ENCODE assay signal across 16 cellular contexts in the genomic region with DNA sequence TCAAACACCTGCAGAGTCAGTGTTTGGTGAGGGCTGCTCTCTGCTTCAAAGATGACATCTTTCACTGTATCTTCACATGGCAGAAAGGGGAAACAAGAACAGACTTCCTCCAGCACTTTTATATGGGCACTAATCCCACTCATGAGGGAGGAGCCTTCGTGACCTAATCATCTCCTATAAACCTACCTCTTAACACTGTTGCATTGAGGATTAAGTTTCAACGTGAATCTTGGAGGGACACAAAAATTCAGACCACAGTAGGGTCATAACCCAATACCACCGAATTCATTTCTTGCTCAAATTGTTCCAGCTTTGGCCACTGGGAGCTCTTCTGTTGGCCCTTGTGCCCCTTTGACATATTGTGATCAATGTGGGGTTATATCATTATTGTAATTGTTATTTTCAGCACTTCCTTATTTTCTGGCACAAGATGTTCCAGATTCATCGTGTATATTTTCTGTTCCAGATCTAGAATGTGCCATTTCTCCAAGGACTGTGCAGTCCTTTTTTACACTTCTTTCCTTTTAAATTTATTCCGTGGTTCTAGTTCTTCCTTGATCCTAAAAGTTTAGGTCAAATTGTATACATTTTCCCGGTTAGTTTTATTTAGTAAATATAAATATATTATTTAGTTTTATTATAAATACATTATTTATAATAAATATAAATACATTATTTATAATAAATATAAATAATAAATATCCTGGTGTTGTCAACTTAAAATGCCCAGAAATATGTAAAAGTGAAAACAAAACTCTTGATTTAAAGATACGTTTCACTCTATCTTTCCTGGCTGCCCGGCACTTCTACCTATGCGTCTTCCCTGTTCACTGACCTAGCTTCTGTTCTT. TPM values are rescaled to one million over a fixed set of nuclear protein-coding genes. Genes with fewer than 3 reads are reported as not detected.
A peak's percentile ranks its signal among the peaks of the same experiment; 100 is the strongest.
DNase-seq lines count a peak whose midpoint lies in the region; ATAC-seq, FAIRE-seq and TF ChIP-seq lines count a peak whose summit lies in the region.
"Had no signal": no experiment of that assay in that cellular context is flagged by ENCODE, and none has a peak within 500 bp of the region (broad histone marks: within the 10 kb centered on the region; RNA-seq: fewer than 3 reads in every experiment).

No MANE protein-coding gene starts in this region.

- in situ Hi-C loops in KBM-7 (cut with MboI; ENCODE audit: low pct_unique_long_range_greater_than_20kb, low sequenced_read_pairs): no loop called here

- TF ChIP-seq CTCF in Caco-2 (IDR thresholded peaks at IDR 0.05; ENCODE audit: insufficient read depth in 1 of 2, low read depth in 1 of 2, low read length in 1 of 2, severe bottlenecking in 1 of 2, unreplicated experiment in 1 of 2) (peak; percentile 20 to 47), astrocyte (IDR thresholded peaks at IDR 0.05; ENCODE audit: insufficient read depth, low read depth, low read length) (peak; percentile 21)

- H3K4me3 ChIP-seq in Caco-2 (ENCODE audit: low read depth, low read length) (peak overlapping the region; percentile 53), astrocyte (ENCODE audit: insufficient read depth, low read depth, low read length) (no peak overlapping the region), iPS-20b (ENCODE audit: low read length) (peak overlapping the region; percentile 76), mesenchymal stem cell (ENCODE audit: insufficient read depth in 1 of 2, low read depth in 1 of 2, low read length in 2 of 2) (no peak overlapping the region), small intestine (ENCODE audit: low read depth in 1 of 2, low read length in 2 of 2) (no peak overlapping the region)

- no peak overlapping the region for H4K91ac ChIP-seq in mesenchymal stem cell (ENCODE audit: low read length)

- H3K4me1 Mint-ChIP-seq in Caco-2 (ENCODE audit: low read depth, unreplicated experiment) (peaks cover 22% of the 10 kb centered on the region), astrocyte (ENCODE audit: low read depth, unreplicated experiment) (peaks cover 40% of the 10 kb centered on the region)
- H3K4me1 Mint-ChIP-seq: activated B cell treated with CpG ODN at 0.5 μM for 24 hours had no signal

- no peak overlapping the region for H4K8ac ChIP-seq in mesenchymal stem cell (ENCODE audit: low read length)

- H3K4me3 Mint-ChIP-seq in Caco-2 (ENCODE audit: unreplicated experiment) (peak overlapping the region; percentile 86), astrocyte (ENCODE audit: unreplicated experiment) (peak overlapping the region; percentile 91)
- H3K4me3 Mint-ChIP-seq: activated B cell treated with CpG ODN at 0.5 μM for 24 hours had no signal

- no peak for ATAC-seq in HG02642 (IDR thresholded peaks at IDR 0.05; ENCODE audit: poor library complexity, unreplicated experiment)
- no peak for ATAC-seq in GM21786 (IDR thresholded peaks at IDR 0.05; ENCODE audit: unreplicated experiment)
- ATAC-seq: stimulated activated naive CD8-positive, alpha-beta T cell treated with anti-CD3 and anti-CD28 coated beads, Interleukin-15, Interleukin-2, amounts not matched to agents 100 U/mL and 50 U/mL, for 24 hours had no signal

- H3K18ac ChIP-seq in mesenchymal stem cell (ENCODE audit: low read depth in 1 of 2, low read length in 2 of 2): no peak overlapping the region

- FAIRE-seq in astrocyte (lab: Jason Lieb, UNC) (no peak), small intestine (lab: Jason Lieb, UNC) (no peak)

- H3K9me3 Mint-ChIP-seq in Caco-2 (ENCODE audit: unreplicated experiment): no peaks in the 10 kb centered on the region
- peaks cover 14% of the 10 kb centered on the region for H3K9me3 Mint-ChIP-seq in astrocyte (ENCODE audit: unreplicated experiment)
- H3K9me3 Mint-ChIP-seq: activated B cell treated with CpG ODN at 0.5 μM for 24 hours had no signal

- H4K20me1 ChIP-seq in astrocyte (ENCODE audit: insufficient read depth, low read length): no peaks in the 10 kb centered on the region

- CTCF ChIA-PET in Caco-2 (lab: Charles Lee): interaction anchor here (0.6 to 4.7 kb wide), 19 partner anchors 8 to 259 kb away, joined by 3 to 156 read pairs (median 7); partner anchors contain the start of genes IGFL2, IGFL4 and PGLYRP1

- 63% methylated on average over 4 of the region's 9 CpGs for WGBS in mesenchymal stem cell
- WGBS in small intestine, 3 donors: 22 to 38% (median 32%) methylated on average over 9 of the region's 9 CpGs

- H3K14ac ChIP-seq in mesenchymal stem cell (ENCODE audit: low read length in 2 of 2): no peak overlapping the region

- H3K27me3 Mint-ChIP-seq in Caco-2 (ENCODE audit: insufficient read depth, unreplicated experiment) (no peaks in the 10 kb centered on the region), astrocyte (ENCODE audit: low read depth, unreplicated experiment) (peaks cover 17% of the 10 kb centered on the region)

- H3K9ac ChIP-seq in astrocyte (ENCODE audit: low read length) (no peak overlapping the region), iPS-20b (ENCODE audit: low read depth, low read length) (no peak overlapping the region), mesenchymal stem cell (ENCODE audit: low read length) (no peak overlapping the region)
- H3K9ac ChIP-seq: BLaER1 treated with 17β-estradiol and CSF1 and Interleukin-3, amounts not matched to agents 10 nM and 100 nM had no signal

- H3K4me2 ChIP-seq in astrocyte (ENCODE audit: low read length) (peak overlapping the region; percentile 85), mesenchymal stem cell (ENCODE audit: low read length, poor library complexity, severe bottlenecking) (no peak overlapping the region)

- TSS peak; percentile 58 for BruUV-seq in Caco-2 (replicated peaks; lab: Mats Ljungman, UMichigan)

- POLR2A ChIA-PET in Caco-2 (lab: Charles Lee): interaction anchor here (1.3 kb wide), 1 partner anchor 48 kb away, joined by 4 read pairs; no protein-coding TSS in a partner anchor

- H3K4me1 ChIP-seq in Caco-2 (no peaks in the 10 kb centered on the region; the same call in 1 of the 2 replicates), astrocyte (ENCODE audit: insufficient read depth, low read length) (peaks cover 18% of the 10 kb centered on the region), iPS-20b (ENCODE audit: insufficient read depth, low read length) (no peaks in the 10 kb centered on the region; the same call in 1 of the 2 replicates), mesenchymal stem cell (ENCODE audit: control insufficient read depth, insufficient read depth, low read depth, low read length) (peaks cover 16% of the 10 kb centered on the region), small intestine (ENCODE audit: control insufficient read depth in 2 of 2, insufficient read depth in 1 of 2, low read depth in 1 of 2, low read length in 1 of 2) (no peaks in the 10 kb centered on the region)

- no peaks in the 10 kb centered on the region for H3K9me3 ChIP-seq in Caco-2
- H3K9me3 ChIP-seq in astrocyte (ENCODE audit: insufficient read depth, low read depth, low read length): peaks cover 8% of the 10 kb centered on the region
- H3K9me3 ChIP-seq in iPS-20b (ENCODE audit: insufficient read depth, low read depth, low read length): no peaks in the 10 kb centered on the region
- no peaks in the 10 kb centered on the region for H3K9me3 ChIP-seq in mesenchymal stem cell (ENCODE audit: control insufficient read depth, low read length)
- no peaks in the 10 kb centered on the region for H3K9me3 ChIP-seq in small intestine (ENCODE audit: control insufficient read depth, low read depth)

- DNase-seq in Caco-2: no peak
- DNase-seq in KBM-7: peak; percentile 17
- no peak for DNase-seq in astrocyte (ENCODE audit: low read depth)
- no peak for DNase-seq in mesenchymal stem cell
- DNase-seq in small intestine: no peak
- DNase-seq: activated B cell treated with CpG ODN at 0.5 μM for 24 hours; NCI-H2081 treated with DMSO at 0.1 percent for 48 hours; stimulated activated naive CD8-positive, alpha-beta T cell treated with anti-CD3 and anti-CD28 coated beads, Interleukin-15, Interleukin-2, amounts not matched to agents 100 U/mL and 50 U/mL, for 24 hours had no signal

- intact Hi-C loops in Caco-2 (cut with micrococcal nuclease; ENCODE audit: unreplicated experiment): no loop called here

- H2AFZ ChIP-seq in astrocyte (ENCODE audit: low read depth, low read length): no peak overlapping the region
- H2AFZ ChIP-seq in mesenchymal stem cell (ENCODE audit: low read depth, low read length): no peak overlapping the region

- H2BK12ac ChIP-seq in mesenchymal stem cell (ENCODE audit: low read length in 2 of 2): no peak overlapping the region

- H2AK5ac ChIP-seq in mesenchymal stem cell (ENCODE audit: low read length, severe bottlenecking): no peak overlapping the region

- H3K27me3 ChIP-seq in Caco-2 (replicated peaks; ENCODE audit: control insufficient read depth, insufficient read depth, low read length) (no peaks in the 10 kb centered on the region), astrocyte (ENCODE audit: insufficient read depth, low read length) (peaks cover 25% of the 10 kb centered on the region), iPS-20b (ENCODE audit: insufficient read depth, low read length) (peaks cover 48% of the 10 kb centered on the region), mesenchymal stem cell (ENCODE audit: control insufficient read depth in 1 of 2, insufficient read depth in 1 of 2, low read length in 2 of 2) (peaks cover 30 to 49% of the 10 kb centered on the region in 2 experiments), small intestine (ENCODE audit: control insufficient read depth in 2 of 2, insufficient read depth in 2 of 2, low read length in 2 of 2) (peaks cover 0 to 30% of the 10 kb centered on the region in 2 donors)

- H3K27ac Mint-ChIP-seq in Caco-2 (ENCODE audit: unreplicated experiment): peak overlapping the region; percentile 57
- H3K27ac Mint-ChIP-seq in astrocyte (ENCODE audit: unreplicated experiment): no peak overlapping the region
- H3K27ac Mint-ChIP-seq: activated B cell treated with CpG ODN at 0.5 μM for 24 hours; activated naive CD4-positive, alpha-beta T cell treated with anti-CD3 and anti-CD28 coated beads, Interleukin-2, amount 50 U/mL, for 24 hours had no signal

- H3K36me3 Mint-ChIP-seq in Caco-2 (ENCODE audit: insufficient read depth, unreplicated experiment): peaks cover 7% of the 10 kb centered on the region
- peaks cover 9% of the 10 kb centered on the region for H3K36me3 Mint-ChIP-seq in astrocyte (ENCODE audit: low read depth, unreplicated experiment)
- H3K36me3 Mint-ChIP-seq: activated naive CD4-positive, alpha-beta T cell treated with anti-CD3 and anti-CD28 coated beads, Interleukin-2, amount 50 U/mL, for 24 hours had no signal

- H3K79me1 ChIP-seq in mesenchymal stem cell (replicated peaks; ENCODE audit: low read length, poor library complexity, severe bottlenecking): no peaks in the 10 kb centered on the region

- no peak overlapping the region for H3K27ac ChIP-seq in astrocyte (ENCODE audit: low read depth, low read length)
- no peak overlapping the region for H3K27ac ChIP-seq in iPS-20b (ENCODE audit: low read length)
- no peak overlapping the region for H3K27ac ChIP-seq in mesenchymal stem cell (ENCODE audit: low read length, poor library complexity, severe bottlenecking)
- H3K27ac ChIP-seq in small intestine (ENCODE audit: low read depth in 1 of 2, low read length in 1 of 2): no peak overlapping the region
- H3K27ac ChIP-seq: BLaER1 treated with 17β-estradiol and CSF1 and Interleukin-3, amounts not matched to agents 10 nM and 100 nM had no signal

- H3K79me2 ChIP-seq in astrocyte (ENCODE audit: insufficient read depth, low read length): no peaks in the 10 kb centered on the region

- H3K23ac ChIP-seq in mesenchymal stem cell (ENCODE audit: low read length in 2 of 2): no peak overlapping the region

- H2BK120ac ChIP-seq in mesenchymal stem cell (ENCODE audit: low read depth, low read length): no peak overlapping the region

- H2BK15ac ChIP-seq in mesenchymal stem cell (ENCODE audit: low read depth, poor library complexity, severe bottlenecking): no peak overlapping the region

- H3K36me3 ChIP-seq in Caco-2 (ENCODE audit: control insufficient read depth, insufficient read depth, low read length) (no peaks in the 10 kb centered on the region), astrocyte (ENCODE audit: insufficient read depth, low read length) (no peaks in the 10 kb centered on the region), iPS-20b (ENCODE audit: insufficient read depth, low read depth, low read length) (no peaks in the 10 kb centered on the region), mesenchymal stem cell (ENCODE audit: control insufficient read depth in 1 of 2, insufficient read depth in 2 of 2, low read depth in 1 of 2, low read length in 2 of 2) (no peaks in the 10 kb centered on the region), small intestine (ENCODE audit: control insufficient read depth in 2 of 2, insufficient read depth in 2 of 2, low read length in 2 of 2) (no peaks in the 10 kb centered on the region)
- H3K36me3 ChIP-seq: BLaER1 treated with 17β-estradiol and CSF1 and Interleukin-3, amounts not matched to agents 10 nM and 100 nM had no signal

- no peak overlapping the region for H2BK5ac ChIP-seq in mesenchymal stem cell (ENCODE audit: low read depth, low read length, poor library complexity, severe bottlenecking)

- no peak overlapping the region for H3K4ac ChIP-seq in mesenchymal stem cell (ENCODE audit: low read depth in 1 of 2, low read length in 2 of 2)

RNA-seq across cellular contexts. Expression of gene IGFL4, which starts 35.5 kb away (rescaled TPM):
- total RNA-seq in Caco-2 (2022) (3.9 and 4.4 TPM in 2 replicates), astrocyte (2.3 and 5.4 TPM in 2 replicates)
- not detected for polyA plus RNA-seq in mesenchymal stem cell (2013, experiment 1 of 2)
- not detected for polyA plus RNA-seq in mesenchymal stem cell (2013, experiment 2 of 2)
- under 1 TPM in 1 of 3 donors, not detected in 2; 0.03 TPM for polyA plus RNA-seq in small intestine
- total RNA-seq: activated B cell treated with CpG ODN at 0.5 μM for 24 hours had no signal
- polyA plus RNA-seq: urinary bladder had no signal

RNA-seq across cellular contexts. Expression of gene IGFL3, which starts 48.2 kb away (rescaled TPM):
- 0.53 TPM in 1 of 2 replicates, not detected in the other for total RNA-seq in Caco-2 (2022)
- total RNA-seq in astrocyte: 93.5 and 127 TPM in 2 replicates
- polyA plus RNA-seq in mesenchymal stem cell (2013, experiment 1 of 2): 0.40 TPM
- 0.26 TPM for polyA plus RNA-seq in mesenchymal stem cell (2013, experiment 2 of 2)
- polyA plus RNA-seq in small intestine: not detected
- total RNA-seq: activated B cell treated with CpG ODN at 0.5 μM for 24 hours, esophagus mucosa, urinary bladder had no signal
- polyA plus RNA-seq: urinary bladder had no signal

RNA-seq across cellular contexts. Expression of gene PGLYRP1, which starts 53.4 kb away (rescaled TPM):
- total RNA-seq in Caco-2 (2022): not detected in 2 replicates
- not detected in 2 replicates for total RNA-seq in astrocyte
- polyA plus RNA-seq in mesenchymal stem cell (2013, experiment 1 of 2): not detected
- polyA plus RNA-seq in mesenchymal stem cell (2013, experiment 2 of 2): not detected
- polyA plus RNA-seq in small intestine: not detected
- total RNA-seq: activated B cell treated with CpG ODN at 0.5 μM for 24 hours, esophagus mucosa, lower leg skin, urinary bladder had no signal

Comparison
In these comparisons a context has a peak if more than half of its experiments do, and no peak if none do; other contexts are left out.
1. H3K4me3 ChIP-seq: peak in Caco-2 (single experiment) and iPS-20b (single experiment); none in astrocyte (single experiment), mesenchymal stem cell (0 of 2) and small intestine (0 of 2).
2. RNA of gene IGFL3, which starts 48.2 kb away (total RNA-seq): 93.5 to 127 TPM in astrocyte; 0.53 TPM in Caco-2; every median in the first group is over 10 times any median in the second.